22 cellular contexts compared by ENCODE assay signal in the genomic region with DNA sequence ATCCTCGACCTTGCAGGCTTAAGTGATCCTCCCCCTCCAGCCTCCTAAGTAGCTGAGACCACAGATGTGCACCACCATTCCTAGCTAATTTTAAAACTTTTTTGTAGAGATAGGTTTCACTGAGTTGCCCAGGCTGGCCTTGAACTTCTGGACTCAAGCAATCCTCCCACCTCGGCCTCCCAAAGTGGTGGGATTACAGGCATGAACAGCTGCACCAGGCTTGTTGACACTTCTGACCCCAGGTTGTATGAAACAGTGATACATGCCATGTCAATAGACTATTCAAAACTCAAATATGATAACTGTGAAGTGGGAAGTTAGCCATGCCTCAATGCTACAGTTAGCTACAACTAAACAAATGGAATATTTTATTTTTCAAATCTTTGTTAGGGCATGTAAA.
"Had no signal": no experiment of that assay in that cellular context is flagged by ENCODE, and none has a peak within 500 bp of the region (broad histone marks: within the 10 kb centered on the region; RNA-seq: fewer than 3 reads in every experiment).

No MANE protein-coding gene starts in this region.

- H3K4me3 Mint-ChIP-seq: effector memory CD8-positive, alpha-beta T cell; natural killer cell; neural progenitor cell; stimulated activated naive B cell treated with anti-CD40 and anti-IgM and Interleukin-4, amounts not matched to agents 10 μg/mL and 1 μg/mL and 100 μg/mL, for 72 hours; stimulated activated naive CD8-positive, alpha-beta T cell treated with anti-CD3 and anti-CD28 coated beads, Interleukin-15, Interleukin-2, amounts not matched to agents 100 ng/mL and 50 ng/mL, for 24 hours had no signal

- H3K27me3 ChIP-seq: neural progenitor cell, ovary, suprapubic skin, transverse colon, upper lobe of right lung, uterus had no signal

- H3K36me3 ChIP-seq: lower lobe of right lung, neural progenitor cell, ovary, suprapubic skin, transverse colon, upper lobe of right lung, uterus had no signal

- H3K9me3 Mint-ChIP-seq: effector memory CD8-positive, alpha-beta T cell; natural killer cell; neural progenitor cell had no signal

- DNase-seq: cortex of kidney; effector memory CD8-positive, alpha-beta T cell; erythroblast; head of caudate nucleus; left ventricle myocardium superior; lower lobe of right lung; natural killer cell; nucleus accumbens; ovary; posterior cingulate gyrus; psoas muscle; right cardiac atrium; small intestine; stimulated activated CD4-positive, alpha-beta T cell treated with anti-CD3 and anti-CD28 coated beads, Interleukin-15, amount 100 ng/mL, for 24 hours; stimulated activated CD4-positive, alpha-beta T cell treated with anti-CD3 and anti-CD28 coated beads, Interleukin-2, amount 100 ng/mL, for 48 hours; stimulated activated naive B cell treated with anti-CD40 and anti-IgM and Interleukin-4, amounts not matched to agents 10 μg/mL and 1 μg/mL and 100 μg/mL, for 72 hours; transverse colon; upper lobe of right lung; uterus had no signal

- H3K4me3 ChIP-seq: lower lobe of right lung, neural progenitor cell, ovary, psoas muscle, suprapubic skin, transverse colon, upper lobe of right lung, uterus had no signal

- H3K9me3 ChIP-seq: lower lobe of right lung, ovary, psoas muscle, suprapubic skin, transverse colon, upper lobe of right lung, uterus had no signal

- H3K9ac ChIP-seq: neural progenitor cell had no signal

- ATAC-seq: effector memory CD8-positive, alpha-beta T cell; left ventricle myocardium superior; lower lobe of right lung; natural killer cell; psoas muscle; right cardiac atrium; stimulated activated naive B cell treated with anti-CD40 and anti-IgM and Interleukin-4, amounts not matched to agents 10 μg/mL and 1 μg/mL and 100 μg/mL, for 72 hours; upper lobe of right lung had no signal

- H3K36me3 Mint-ChIP-seq: natural killer cell; neural progenitor cell; stimulated activated naive B cell treated with anti-CD40 and anti-IgM and Interleukin-4, amounts not matched to agents 10 μg/mL and 1 μg/mL and 100 μg/mL, for 72 hours had no signal

- H2AFZ ChIP-seq: neural progenitor cell had no signal

- H3K4me1 ChIP-seq: psoas muscle, uterus had no signal

- H3K27ac ChIP-seq: lower lobe of right lung, neural progenitor cell, ovary, psoas muscle, suprapubic skin, transverse colon, upper lobe of right lung, uterus had no signal

- H3K27ac Mint-ChIP-seq: natural killer cell; neural progenitor cell; stimulated activated naive B cell treated with anti-CD40 and anti-IgM and Interleukin-4, amounts not matched to agents 10 μg/mL and 1 μg/mL and 100 μg/mL, for 72 hours; stimulated activated naive CD8-positive, alpha-beta T cell treated with anti-CD3 and anti-CD28 coated beads, Interleukin-15, Interleukin-2, amounts not matched to agents 100 ng/mL and 50 ng/mL, for 24 hours had no signal

- H3K4me2 ChIP-seq: neural progenitor cell had no signal

- H3K4me1 Mint-ChIP-seq: natural killer cell had no signal
